Comparison of ENCODE assay signal across 12 cellular contexts in genomic region chr11:12160231-12160630, GRCh38. TPM values are rescaled to one million over a fixed set of nuclear protein-coding genes. Genes with fewer than 3 reads are reported as not detected.
DNase-seq lines count a peak whose midpoint lies in the region; ATAC-seq, FAIRE-seq and TF ChIP-seq lines count a peak whose summit lies in the region.
"Had no signal": no experiment of that assay in that cellular context is flagged by ENCODE, and none has a peak within 500 bp of the region (broad histone marks: within the 10 kb centered on the region; RNA-seq: fewer than 3 reads in every experiment).

No MANE protein-coding gene starts in this region.

- H3K9ac ChIP-seq in endodermal cell (ENCODE audit: extremely low read depth, low read length, poor library complexity, severe bottlenecking) = no peak overlapping the region

- peak overlapping the region; percentile 88 for H3K27ac Mint-ChIP-seq in stimulated activated naive CD8-positive, alpha-beta T cell treated with anti-CD3 and anti-CD28 coated beads, Interleukin-15, Interleukin-2, amounts not matched to agents 100 ng/mL and 50 ng/mL, for 24 hours
- no peak overlapping the region for H3K27ac Mint-ChIP-seq in endodermal cell
- peak overlapping the region; percentile 1 for H3K27ac Mint-ChIP-seq in progenitor cell of endocrine pancreas

- no peaks in the 10 kb centered on the region for H3K36me3 ChIP-seq in endodermal cell (ENCODE audit: control insufficient read depth, insufficient read depth, low read length)
- H3K36me3 ChIP-seq: SJCRH30 had no signal

- H3K36me3 Mint-ChIP-seq in stimulated activated naive CD8-positive, alpha-beta T cell treated with anti-CD3 and anti-CD28 coated beads, Interleukin-15, Interleukin-2, amounts not matched to agents 100 ng/mL and 50 ng/mL, for 24 hours (ENCODE audit: low read depth) = peaks cover 34% of the 10 kb centered on the region
- H3K36me3 Mint-ChIP-seq in endodermal cell (ENCODE audit: low read depth) (no peaks in the 10 kb centered on the region), progenitor cell of endocrine pancreas (ENCODE audit: insufficient read depth) (no peaks in the 10 kb centered on the region)

- no peak overlapping the region for H3K4me3 Mint-ChIP-seq in stimulated activated naive CD8-positive, alpha-beta T cell treated with anti-CD3 and anti-CD28 coated beads, Interleukin-15, Interleukin-2, amounts not matched to agents 100 ng/mL and 50 ng/mL, for 24 hours
- H3K4me3 Mint-ChIP-seq in endodermal cell = no peak overlapping the region
- no peak overlapping the region for H3K4me3 Mint-ChIP-seq in progenitor cell of endocrine pancreas (ENCODE audit: low read depth)
- H3K4me3 Mint-ChIP-seq: CD8-positive, alpha-beta memory T cell had no signal

- 94 to 98% methylated on average over 5 to 6 of the region's 6 CpGs for WGBS in endodermal cell (ENCODE audit: insufficient coverage in 1 of 2, insufficient read length in 1 of 2), 2 experiments

- no peak for FAIRE-seq in frontal cortex (lab: Jason Lieb, UNC)

- H3K4me1 Mint-ChIP-seq in stimulated activated naive CD8-positive, alpha-beta T cell treated with anti-CD3 and anti-CD28 coated beads, Interleukin-15, Interleukin-2, amounts not matched to agents 100 ng/mL and 50 ng/mL, for 24 hours (ENCODE audit: low read depth) = peaks cover 75% of the 10 kb centered on the region
- H3K4me1 Mint-ChIP-seq in endodermal cell (peaks cover 18% of the 10 kb centered on the region), progenitor cell of endocrine pancreas (ENCODE audit: low read depth) (peaks cover 20% of the 10 kb centered on the region)

- no peaks in the 10 kb centered on the region for H3K27me3 Mint-ChIP-seq in stimulated activated naive CD8-positive, alpha-beta T cell treated with anti-CD3 and anti-CD28 coated beads, Interleukin-15, Interleukin-2, amounts not matched to agents 100 ng/mL and 50 ng/mL, for 24 hours
- H3K27me3 Mint-ChIP-seq in endodermal cell (ENCODE audit: insufficient read depth) (peaks cover 28% of the 10 kb centered on the region), progenitor cell of endocrine pancreas (peaks cover 8% of the 10 kb centered on the region)
- H3K27me3 Mint-ChIP-seq: CD8-positive, alpha-beta memory T cell had no signal

- H3K27ac ChIP-seq in endodermal cell (ENCODE audit: low read depth, low read length) = no peak overlapping the region
- H3K27ac ChIP-seq: SJCRH30 had no signal

- peaks cover 14% of the 10 kb centered on the region for H3K4me1 ChIP-seq in endodermal cell (ENCODE audit: control insufficient read depth, insufficient read depth, low read length)

- TF ChIP-seq CTCF in endodermal cell (conservative IDR thresholded peaks at IDR 0.05) (no peak), progenitor cell of endocrine pancreas (IDR thresholded peaks at IDR 0.05; ENCODE audit: unreplicated experiment) (no peak)

- H3K27me3 ChIP-seq in endodermal cell (ENCODE audit: control insufficient read depth, insufficient read depth, low read length, poor library complexity, severe bottlenecking) = peaks cover 18% of the 10 kb centered on the region
- H3K27me3 ChIP-seq: SJCRH30 had no signal

- ATAC-seq in stimulated activated naive CD8-positive, alpha-beta T cell treated with anti-CD3 and anti-CD28 coated beads, Interleukin-15, Interleukin-2, amounts not matched to agents 100 U/mL and 50 U/mL, for 24 hours = no peak

- H3K9me3 Mint-ChIP-seq in stimulated activated naive CD8-positive, alpha-beta T cell treated with anti-CD3 and anti-CD28 coated beads, Interleukin-15, Interleukin-2, amounts not matched to agents 100 ng/mL and 50 ng/mL, for 24 hours = no peaks in the 10 kb centered on the region
- H3K9me3 Mint-ChIP-seq in endodermal cell (no peaks in the 10 kb centered on the region), progenitor cell of endocrine pancreas (ENCODE audit: low read depth) (no peaks in the 10 kb centered on the region)
- H3K9me3 Mint-ChIP-seq: CD8-positive, alpha-beta memory T cell had no signal

- no peak overlapping the region for H3K4me3 ChIP-seq in endodermal cell (ENCODE audit: low read length)
- H3K4me3 ChIP-seq: SJCRH30 had no signal

- H3K9me3 ChIP-seq in endodermal cell (ENCODE audit: control insufficient read depth, low read length) = no peaks in the 10 kb centered on the region
- H3K9me3 ChIP-seq: SJCRH30 had no signal

- DNase-seq in stimulated activated naive CD8-positive, alpha-beta T cell treated with anti-CD3 and anti-CD28 coated beads, Interleukin-15, Interleukin-2, amounts not matched to agents 100 U/mL and 50 U/mL, for 24 hours = no peak
- DNase-seq in endodermal cell (peak; percentile 17), progenitor cell of endocrine pancreas (ENCODE audit: low spot score, unreplicated experiment) (no peak), NCI-H446 (lab: John Stamatoyannopoulos, UW) (no peak), HuH-7.5 (ENCODE audit: low spot score) (no peak), frontal cortex (ENCODE audit: low spot score in 2 of 2) (no peak)
- DNase-seq in stimulated activated CD4-positive, alpha-beta T cell treated with anti-CD3 and anti-CD28 coated beads, Interleukin-4, amount 100 ng/mL, for 24 hours = no peak
- DNase-seq: activated CD4-positive, alpha-beta T cell treated with anti-CD3 and anti-CD28 coated beads for 48 hours; CD8-positive, alpha-beta memory T cell; NCI-H446 treated with DMSO at 0.1 percent for 48 hours had no signal

RNA-seq across cellular contexts. Expression of gene MICAL2, which starts 49.8 kb away (rescaled TPM):
- 1 to 10 TPM; 1.5 to 1.9 TPM for total RNA-seq in endodermal cell
- polyA plus RNA-seq in endodermal cell (2013, experiment 1 of 2) = 2.2 TPM
- 3.8 TPM for polyA plus RNA-seq in endodermal cell (2013, experiment 2 of 2)
- total RNA-seq in progenitor cell of endocrine pancreas = 8.3 and 10.0 TPM in 2 replicates
- total RNA-seq in frontal cortex = 14.3 TPM
